In genomic region chr11:119686483-119686882, GRCh38 we compare ENCODE assay signal across 27 cellular contexts. TPM values are rescaled to one million over a fixed set of nuclear protein-coding genes. Genes with fewer than 3 reads are reported as not detected.
A peak's percentile ranks its signal among the peaks of the same experiment; 100 is the strongest.
DNase-seq lines count a peak whose midpoint lies in the region; ATAC-seq and TF ChIP-seq lines count a peak whose summit lies in the region.
"Had no signal": no experiment of that assay in that cellular context is flagged by ENCODE, and none has a peak within 500 bp of the region (broad histone marks: within the 10 kb centered on the region; RNA-seq: fewer than 3 reads in every experiment).

No MANE protein-coding gene starts in this region.

- H3K4me1 Mint-ChIP-seq in natural killer cell treated with Interleukin-12 subunit alpha and Interleukin-12 subunit beta and Interleukin-15 and Interleukin-18, amount 100 ng/mL, for 72 hours (ENCODE audit: low read depth in 2 of 2), result peaks cover 48 to 54% of the 10 kb centered on the region in 2 donors
- H3K4me1 Mint-ChIP-seq in natural killer cell, result peaks cover 46 to 69% of the 10 kb centered on the region in 2 donors
- H3K4me1 Mint-ChIP-seq in nephron, result peaks cover 71% of the 10 kb centered on the region

- H3K4me1 ChIP-seq in vagina (peaks cover 51% of the 10 kb centered on the region), smooth muscle cell (ENCODE audit: low read depth) (peaks cover 16% of the 10 kb centered on the region), gastrocnemius medialis (no peaks in the 10 kb centered on the region)
- H3K4me1 ChIP-seq: uterus had no signal

- ATAC-seq in natural killer cell treated with Interleukin-12 subunit alpha and Interleukin-12 subunit beta and Interleukin-15 and Interleukin-18, amount 100 ng/mL, for 72 hours, result no peak
- ATAC-seq in natural killer cell, result no peak
- no peak for ATAC-seq in gastrocnemius medialis
- ATAC-seq: activated naive CD8-positive, alpha-beta T cell treated with anti-CD3 and anti-CD28 coated beads, Interleukin-2, amount 50 U/mL, for 24 hours; activated T-cell treated with anti-CD3 and anti-CD28 coated beads, Interleukin-2, amount 50 U/mL, for 72 hours; left ventricle myocardium superior; stimulated activated naive B cell treated with anti-CD40 and anti-IgM and Interleukin-4, amounts not matched to agents 10 μg/mL and 1 μg/mL and 100 μg/mL, for 72 hours had no signal

- peak overlapping the region; percentile 58 for H3K4me3 Mint-ChIP-seq in natural killer cell treated with Interleukin-12 subunit alpha and Interleukin-12 subunit beta and Interleukin-15 and Interleukin-18, amount 100 ng/mL, for 72 hours
- H3K4me3 Mint-ChIP-seq in natural killer cell, result no peak overlapping the region
- no peak overlapping the region for H3K4me3 Mint-ChIP-seq in nephron
- H3K4me3 Mint-ChIP-seq: activated naive CD8-positive, alpha-beta T cell treated with anti-CD3 and anti-CD28 coated beads, Interleukin-2, amount 50 U/mL, for 24 hours; activated T-cell treated with anti-CD3 and anti-CD28 coated beads, Interleukin-2, amount 50 U/mL, for 72 hours; CD4-positive, CD25-positive, alpha-beta regulatory T cell; mesothelial cell of epicardium; naive B cell; stimulated activated naive B cell treated with anti-CD40 and anti-IgM and Interleukin-4, amounts not matched to agents 10 μg/mL and 1 μg/mL and 100 μg/mL, for 72 hours had no signal

- intact Hi-C loops in natural killer cell (cut with micrococcal nuclease) (no loop called here), vagina (cut with DNase I) (no loop called here), gastrocnemius medialis (cut with DNase I; ENCODE audit: low total_unique reads) (no loop called here)

- H3K27ac ChIP-seq in vagina (peak overlapping the region; percentile 12), smooth muscle cell (ENCODE audit: low read depth) (no peak overlapping the region), gastrocnemius medialis (no peak overlapping the region)
- H3K27ac ChIP-seq: SK-N-MC, uterus had no signal

- no peak overlapping the region for H3K9ac ChIP-seq in smooth muscle cell (ENCODE audit: low read depth)

- TF ChIP-seq POLR2A in vagina (IDR thresholded peaks at IDR 0.05), result no peak
- TF ChIP-seq POLR2A in gastrocnemius medialis (IDR thresholded peaks at IDR 0.05), result no peak

- H3K4me3 ChIP-seq in epithelial cell of esophagus (ENCODE audit: low read length), result no peak overlapping the region
- H3K4me3 ChIP-seq in vagina, result no peak overlapping the region
- H3K4me3 ChIP-seq in smooth muscle cell, result no peak overlapping the region
- H3K4me3 ChIP-seq in gastrocnemius medialis, result no peak overlapping the region
- H3K4me3 ChIP-seq: SK-N-MC, uterus had no signal

- H4K20me1 ChIP-seq in smooth muscle cell (ENCODE audit: low read depth), result peaks cover 13% of the 10 kb centered on the region

- no peak for DNase-seq in natural killer cell treated with Interleukin-12 subunit alpha and Interleukin-12 subunit beta and Interleukin-15 and Interleukin-18, amount 100 ng/mL, for 72 hours (ENCODE audit: low spot score)
- DNase-seq in natural killer cell (no peak), epithelial cell of esophagus (ENCODE audit: low read depth) (peak; percentile 65), vagina (ENCODE audit: extremely low spot score in 2 of 2) (no peak), SW 1271 (lab: John Stamatoyannopoulos, UW) (no peak), smooth muscle cell (lab: John Stamatoyannopoulos, UW; ENCODE audit: unreplicated experiment) (no peak), gastrocnemius medialis (no peak)
- DNase-seq: activated CD4-positive, alpha-beta T cell treated with anti-CD3 and anti-CD28 coated beads, Interleukin-2, amount 50 U/mL, for 48 hours; activated naive CD8-positive, alpha-beta T cell treated with anti-CD3 and anti-CD28 coated beads, Interleukin-2, amount 50 U/mL, for 24 hours; activated T-cell treated with anti-CD3 and anti-CD28 coated beads, Interleukin-2, amount 50 U/mL, for 72 hours; CD4-positive, CD25-positive, alpha-beta regulatory T cell; DMS79 treated with DMSO at 0.1 percent for 48 hours; dorsolateral prefrontal cortex; GDM1; Karpas-422; left ventricle myocardium superior; MV-4-11; naive B cell; NCI-H1436 treated with DMSO at 0.1 percent for 48 hours; NCI-H446; NCI-H82; retina; stimulated activated naive B cell treated with anti-CD40 and anti-IgM and Interleukin-4, amounts not matched to agents 10 μg/mL and 1 μg/mL and 100 μg/mL, for 72 hours; uterus had no signal

- peak overlapping the region in 1 of 2 donors; percentile 61 for H3K27ac Mint-ChIP-seq in natural killer cell treated with Interleukin-12 subunit alpha and Interleukin-12 subunit beta and Interleukin-15 and Interleukin-18, amount 100 ng/mL, for 72 hours
- H3K27ac Mint-ChIP-seq in natural killer cell (no peak overlapping the region), nephron (peak overlapping the region; percentile 14 to 78 (median 34))
- H3K27ac Mint-ChIP-seq: activated naive CD8-positive, alpha-beta T cell treated with anti-CD3 and anti-CD28 coated beads, Interleukin-2, amount 50 U/mL, for 24 hours; activated T-cell treated with anti-CD3 and anti-CD28 coated beads, Interleukin-2, amount 50 U/mL, for 72 hours had no signal

- H3K79me2 ChIP-seq in smooth muscle cell (ENCODE audit: low read depth), result no peaks in the 10 kb centered on the region

- in situ Hi-C loops in gastrocnemius medialis (cut with MboI; ENCODE audit: low sequenced_read_pairs in 4 of 4), result no loop called here

- H3K9me3 ChIP-seq in vagina (no peaks in the 10 kb centered on the region), smooth muscle cell (replicated peaks; ENCODE audit: low read depth) (no peaks in the 10 kb centered on the region), gastrocnemius medialis (no peaks in the 10 kb centered on the region)
- H3K9me3 ChIP-seq: uterus had no signal

- H3K36me3 Mint-ChIP-seq in natural killer cell treated with Interleukin-12 subunit alpha and Interleukin-12 subunit beta and Interleukin-15 and Interleukin-18, amount 100 ng/mL, for 72 hours, result no peaks in the 10 kb centered on the region
- no peaks in the 10 kb centered on the region for H3K36me3 Mint-ChIP-seq in natural killer cell
- no peaks in the 10 kb centered on the region for H3K36me3 Mint-ChIP-seq in nephron (ENCODE audit: low read depth)
- H3K36me3 Mint-ChIP-seq: CD4-positive, CD25-positive, alpha-beta regulatory T cell; mesothelial cell of epicardium; naive B cell; stimulated activated naive B cell treated with anti-CD40 and anti-IgM and Interleukin-4, amounts not matched to agents 10 μg/mL and 1 μg/mL and 100 μg/mL, for 72 hours had no signal

- H3K27me3 ChIP-seq in vagina (no peaks in the 10 kb centered on the region), smooth muscle cell (ENCODE audit: low read depth) (no peaks in the 10 kb centered on the region), gastrocnemius medialis (no peaks in the 10 kb centered on the region)
- H3K27me3 ChIP-seq: dorsolateral prefrontal cortex, uterus had no signal

- H3K36me3 ChIP-seq in vagina (no peaks in the 10 kb centered on the region), smooth muscle cell (ENCODE audit: low read depth) (no peaks in the 10 kb centered on the region), gastrocnemius medialis (no peaks in the 10 kb centered on the region)
- H3K36me3 ChIP-seq: uterus had no signal

- H3K4me2 ChIP-seq in smooth muscle cell, result no peak overlapping the region

- TF ChIP-seq CTCF in natural killer cell (IDR thresholded peaks at IDR 0.05) (no peak), epithelial cell of esophagus (IDR thresholded peaks at IDR 0.05; ENCODE audit: insufficient read depth, low read depth, low read length, missing control alignments) (no peak), nephron (IDR thresholded peaks at IDR 0.05; ENCODE audit: unreplicated experiment in 3 of 3) (no peak), vagina (IDR thresholded peaks at IDR 0.05) (no peak), smooth muscle cell (IDR thresholded peaks at IDR 0.05; ENCODE audit: borderline replicate concordance, insufficient read depth, poor library complexity, severe bottlenecking) (no peak), gastrocnemius medialis (IDR thresholded peaks at IDR 0.05 in 4 of 5, conservative IDR thresholded peaks at IDR 0.05 in 1 of 5) (no peak)

- no peaks in the 10 kb centered on the region for H3F3A ChIP-seq in smooth muscle cell (ENCODE audit: low read depth)

- 90% methylated on average over 15 of the region's 15 CpGs for WGBS in smooth muscle cell (ENCODE audit: low lambda C conversion rate)

- no peaks in the 10 kb centered on the region for H3K9me3 Mint-ChIP-seq in natural killer cell treated with Interleukin-12 subunit alpha and Interleukin-12 subunit beta and Interleukin-15 and Interleukin-18, amount 100 ng/mL, for 72 hours
- no peaks in the 10 kb centered on the region for H3K9me3 Mint-ChIP-seq in natural killer cell
- H3K9me3 Mint-ChIP-seq in nephron, result no peaks in the 10 kb centered on the region
- H3K9me3 Mint-ChIP-seq: activated naive CD8-positive, alpha-beta T cell treated with anti-CD3 and anti-CD28 coated beads, Interleukin-2, amount 50 U/mL, for 24 hours; activated T-cell treated with anti-CD3 and anti-CD28 coated beads, Interleukin-2, amount 50 U/mL, for 72 hours; CD4-positive, CD25-positive, alpha-beta regulatory T cell; mesothelial cell of epicardium; naive B cell; stimulated activated naive B cell treated with anti-CD40 and anti-IgM and Interleukin-4, amounts not matched to agents 10 μg/mL and 1 μg/mL and 100 μg/mL, for 72 hours had no signal

- H2AFZ ChIP-seq in smooth muscle cell (ENCODE audit: low read depth), result no peak overlapping the region

- H3K27me3 Mint-ChIP-seq in natural killer cell treated with Interleukin-12 subunit alpha and Interleukin-12 subunit beta and Interleukin-15 and Interleukin-18, amount 100 ng/mL, for 72 hours, result peaks cover 46 to 47% of the 10 kb centered on the region in 2 donors
- H3K27me3 Mint-ChIP-seq in natural killer cell (ENCODE audit: low read depth in 2 of 2) (peaks cover 43 to 63% of the 10 kb centered on the region in 2 donors), nephron (ENCODE audit: low read depth) (peaks cover 7% of the 10 kb centered on the region)

RNA-seq across cellular contexts. Expression of gene NECTIN1, which starts 42.5 kb away (rescaled TPM):
- total RNA-seq in natural killer cell treated with Interleukin-12 subunit alpha and Interleukin-12 subunit beta and Interleukin-15 and Interleukin-18, amount 100 ng/mL, for 72 hours, result 1 to 10 TPM; 2.3 to 2.6 TPM
- total RNA-seq in natural killer cell (10 to 100 TPM in 1 of 3 donors, 1 to 10 TPM in 2; 5.8 to 18.8 (median 7.8) TPM), vagina (58.2 TPM), smooth muscle cell (9.1 and 10.1 TPM in 2 replicates), gastrocnemius medialis (1 to 10 TPM in 2 of 4 donors, under 1 TPM in 2; 0.66 to 2.2 (median 0.92) TPM)
- polyA plus RNA-seq in smooth muscle cell, result 4.9 and 7.1 TPM in 2 replicates

Comparison
In these comparisons a context has a peak if more than half of its experiments do, and no peak if none do; other contexts are left out.
1. H3K27ac Mint-ChIP-seq: peak in nephron (3 of 3); none in natural killer cell (0 of 2).